ENCODE assay signal across 2 cellular contexts in the genomic region with DNA sequence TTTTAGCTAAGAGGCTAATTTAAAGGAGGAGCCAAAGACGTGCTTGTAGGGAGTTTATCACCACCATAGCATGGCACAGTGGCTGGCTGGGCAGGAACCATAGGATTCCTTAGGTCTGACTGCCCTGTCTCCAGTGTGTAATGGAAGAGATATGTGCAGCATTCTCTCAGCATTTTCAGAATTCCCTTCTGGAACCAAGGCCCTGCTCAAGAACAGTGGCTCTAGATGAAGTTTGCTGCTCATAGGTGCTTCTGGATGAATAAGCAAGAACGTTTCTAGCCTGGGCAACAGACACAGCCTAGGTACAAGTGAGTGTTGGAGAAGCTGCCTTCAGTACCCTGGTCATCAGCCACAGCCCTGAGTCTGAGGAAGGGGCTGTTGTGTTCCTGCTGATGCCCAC.
TF ChIP-seq lines count a peak whose summit lies in the region.

No MANE protein-coding gene starts in this region.

TF ChIP-seq in HepG2, 621 proteins besides CTCF, POLR2A, EP300 and RAD21 (continued from another document):
- TF ChIP-seq, protein P1, sequence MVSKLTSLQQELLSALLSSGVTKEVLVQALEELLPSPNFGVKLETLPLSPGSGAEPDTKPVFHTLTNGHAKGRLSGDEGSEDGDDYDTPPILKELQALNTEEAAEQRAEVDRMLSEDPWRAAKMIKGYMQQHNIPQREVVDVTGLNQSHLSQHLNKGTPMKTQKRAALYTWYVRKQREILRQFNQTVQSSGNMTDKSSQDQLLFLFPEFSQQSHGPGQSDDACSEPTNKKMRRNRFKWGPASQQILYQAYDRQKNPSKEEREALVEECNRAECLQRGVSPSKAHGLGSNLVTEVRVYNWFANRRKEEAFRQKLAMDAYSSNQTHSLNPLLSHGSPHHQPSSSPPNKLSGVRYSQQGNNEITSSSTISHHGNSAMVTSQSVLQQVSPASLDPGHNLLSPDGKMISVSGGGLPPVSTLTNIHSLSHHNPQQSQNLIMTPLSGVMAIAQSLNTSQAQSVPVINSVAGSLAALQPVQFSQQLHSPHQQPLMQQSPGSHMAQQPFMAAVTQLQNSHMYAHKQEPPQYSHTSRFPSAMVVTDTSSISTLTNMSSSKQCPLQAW (CRISPR knock-in tag; IDR thresholded peaks at IDR 0.05): no peak
- TF ChIP-seq NONO (IDR thresholded peaks at IDR 0.05) (no peak), NONO (CRISPR knock-in tag; conservative IDR thresholded peaks at IDR 0.05) (no peak), NCOA1 (CRISPR knock-in tag; IDR thresholded peaks at IDR 0.05) (no peak)
- TF ChIP-seq, protein P2, sequence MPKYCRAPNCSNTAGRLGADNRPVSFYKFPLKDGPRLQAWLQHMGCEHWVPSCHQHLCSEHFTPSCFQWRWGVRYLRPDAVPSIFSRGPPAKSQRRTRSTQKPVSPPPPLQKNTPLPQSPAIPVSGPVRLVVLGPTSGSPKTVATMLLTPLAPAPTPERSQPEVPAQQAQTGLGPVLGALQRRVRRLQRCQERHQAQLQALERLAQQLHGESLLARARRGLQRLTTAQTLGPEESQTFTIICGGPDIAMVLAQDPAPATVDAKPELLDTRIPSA (CRISPR knock-in tag; IDR thresholded peaks at IDR 0.05; ENCODE audit: borderline replicate concordance): no peak
TF ChIP-seq in HepG2: peak in this region for 1.

TF ChIP-seq in K562, 482 proteins besides CTCF, POLR2A, EP300 and RAD21 (continued from another document):
- TF ChIP-seq, protein P3, sequence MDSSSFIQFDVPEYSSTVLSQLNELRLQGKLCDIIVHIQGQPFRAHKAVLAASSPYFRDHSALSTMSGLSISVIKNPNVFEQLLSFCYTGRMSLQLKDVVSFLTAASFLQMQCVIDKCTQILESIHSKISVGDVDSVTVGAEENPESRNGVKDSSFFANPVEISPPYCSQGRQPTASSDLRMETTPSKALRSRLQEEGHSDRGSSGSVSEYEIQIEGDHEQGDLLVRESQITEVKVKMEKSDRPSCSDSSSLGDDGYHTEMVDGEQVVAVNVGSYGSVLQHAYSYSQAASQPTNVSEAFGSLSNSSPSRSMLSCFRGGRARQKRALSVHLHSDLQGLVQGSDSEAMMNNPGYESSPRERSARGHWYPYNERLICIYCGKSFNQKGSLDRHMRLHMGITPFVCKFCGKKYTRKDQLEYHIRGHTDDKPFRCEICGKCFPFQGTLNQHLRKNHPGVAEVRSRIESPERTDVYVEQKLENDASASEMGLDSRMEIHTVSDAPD (CRISPR knock-in tag; IDR thresholded peaks at IDR 0.05): no peak
